8 cellular contexts compared by ENCODE assay signal in the genomic region with DNA sequence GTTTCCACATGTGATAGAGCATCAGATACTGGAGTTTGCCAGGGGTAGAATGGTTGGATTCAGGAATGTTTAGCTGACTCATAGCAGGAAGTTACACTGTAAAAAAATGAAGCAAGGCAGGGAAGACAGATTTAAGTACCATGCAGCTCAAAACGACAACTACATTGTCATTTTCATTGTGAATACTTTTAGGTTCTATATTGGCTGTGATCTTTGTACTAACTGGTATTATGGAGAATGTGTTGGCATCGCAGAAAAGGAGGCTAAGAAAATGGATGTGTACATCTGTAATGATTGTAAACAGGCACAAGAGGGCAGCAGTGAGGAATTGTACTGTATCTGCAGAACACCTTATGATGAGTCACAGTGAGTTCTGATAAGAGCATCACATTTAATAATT. TPM values are rescaled to one million over a fixed set of nuclear protein-coding genes. Genes with fewer than 3 reads are reported as not detected.
DNase-seq lines count a peak whose midpoint lies in the region; ATAC-seq and TF ChIP-seq lines count a peak whose summit lies in the region.
"Not testable (repeated sequence)": the region's sequence is repeated elsewhere in the genome, so short reads cannot be mapped to it uniquely, and the experiment has no call there.

No MANE protein-coding gene starts in this region.

- not testable (repeated sequence) for H3K4me1 ChIP-seq in HAP-1, SJCRH30, esophagus squamous epithelium

- not testable (repeated sequence) for TF ChIP-seq POLR2A in esophagus squamous epithelium (IDR thresholded peaks at IDR 0.05)

- in situ Hi-C loops in HAP-1 (cut with MboI; ENCODE audit: low sequenced_read_pairs), result not testable (repeated sequence)

- H3K4me3 Mint-ChIP-seq in stimulated activated effector memory CD8-positive, alpha-beta T cell treated with anti-CD3 and anti-CD28 coated beads, Interleukin-12 subunit alpha, Interleukin-12 subunit beta, amount 100 ng/mL, for 72 hours, result not testable (repeated sequence)

- intact Hi-C loops in esophagus squamous epithelium (cut with DNase I), result not testable (repeated sequence)

- H3K36me3 Mint-ChIP-seq in stimulated activated effector memory CD8-positive, alpha-beta T cell treated with anti-CD3 and anti-CD28 coated beads, Interleukin-12 subunit alpha, Interleukin-12 subunit beta, amount 100 ng/mL, for 72 hours, result not testable (repeated sequence)

- H3K4me3 ChIP-seq in HAP-1, SJCRH30, esophagus squamous epithelium: not testable (repeated sequence)

- not testable (repeated sequence) for H3K27me3 ChIP-seq in HAP-1 (ENCODE audit: low read depth); SJCRH30; esophagus squamous epithelium

- WGBS in esophagus squamous epithelium, 2 donors, result 0% methylated on average over 2 of the region's 2 CpGs

- not testable (repeated sequence) for H3K9me3 ChIP-seq in HAP-1; SJCRH30 (replicated peaks); esophagus squamous epithelium

- peaks cover 24% of the 10 kb centered on the region for H3K4me1 Mint-ChIP-seq in stimulated activated effector memory CD8-positive, alpha-beta T cell treated with anti-CD3 and anti-CD28 coated beads, Interleukin-12 subunit alpha, Interleukin-12 subunit beta, amount 100 ng/mL, for 72 hours

- not testable (repeated sequence) for H3K36me3 ChIP-seq in HAP-1 (replicated peaks); SJCRH30; esophagus squamous epithelium

- ATAC-seq in stimulated activated effector memory CD8-positive, alpha-beta T cell treated with anti-CD3 and anti-CD28 coated beads, Interleukin-12 subunit alpha, Interleukin-12 subunit beta, amount 100 ng/mL, for 72 hours, result peak; percentile 65

- TF ChIP-seq CTCF in esophagus squamous epithelium (IDR thresholded peaks at IDR 0.05), result peak; percentile 32 to 83 (median 76)

- peak; percentile 87 for DNase-seq in DMS 273 (lab: John Stamatoyannopoulos, UW; ENCODE audit: unreplicated experiment)
- peak; percentile 29 to 81 for DNase-seq in HAP-1 (ENCODE audit: low spot score in 2 of 2)
- peak; percentile 84 for DNase-seq in NCI-H1694 (lab: John Stamatoyannopoulos, UW)
- peak; percentile 52 to 81 for DNase-seq in SJCRH30
- DNase-seq in activated T-helper 1 cell treated with Interleukin-2 at 50 U/mL for 16 hours (ENCODE audit: low read depth), result peak; percentile 22
- DNase-seq in esophagus squamous epithelium (lab: John Stamatoyannopoulos, UW), result not testable (repeated sequence)
- DNase-seq in middle frontal gyrus (ENCODE audit: extremely low spot score, low spot score), result peak; percentile 28
- peak; percentile 51 to 76 for DNase-seq in stimulated activated effector memory CD8-positive, alpha-beta T cell treated with anti-CD3 and anti-CD28 coated beads, Interleukin-12 subunit alpha, Interleukin-12 subunit beta, amount 100 ng/mL, for 72 hours (ENCODE audit: low spot score in 2 of 2)

- not testable (repeated sequence) for H3K27ac ChIP-seq in SJCRH30, esophagus squamous epithelium

- not testable (repeated sequence) for H3K9me3 Mint-ChIP-seq in stimulated activated effector memory CD8-positive, alpha-beta T cell treated with anti-CD3 and anti-CD28 coated beads, Interleukin-12 subunit alpha, Interleukin-12 subunit beta, amount 100 ng/mL, for 72 hours

- H3K27ac Mint-ChIP-seq in stimulated activated effector memory CD8-positive, alpha-beta T cell treated with anti-CD3 and anti-CD28 coated beads, Interleukin-12 subunit alpha, Interleukin-12 subunit beta, amount 100 ng/mL, for 72 hours, result not testable (repeated sequence)

RNA-seq across cellular contexts. Expression of gene LRRC37A3, which starts 8.2 kb away (rescaled TPM):
- 3.7 and 4.4 TPM in 2 replicates for total RNA-seq in SJCRH30 (2014; rRNA removed; shearing (Covaris generic))
- 1 to 10 TPM; 2.3 to 6.9 (median 3.8) TPM for total RNA-seq in esophagus squamous epithelium
